Comparison of ENCODE assay signal across 1 cellular context in the genomic region with DNA sequence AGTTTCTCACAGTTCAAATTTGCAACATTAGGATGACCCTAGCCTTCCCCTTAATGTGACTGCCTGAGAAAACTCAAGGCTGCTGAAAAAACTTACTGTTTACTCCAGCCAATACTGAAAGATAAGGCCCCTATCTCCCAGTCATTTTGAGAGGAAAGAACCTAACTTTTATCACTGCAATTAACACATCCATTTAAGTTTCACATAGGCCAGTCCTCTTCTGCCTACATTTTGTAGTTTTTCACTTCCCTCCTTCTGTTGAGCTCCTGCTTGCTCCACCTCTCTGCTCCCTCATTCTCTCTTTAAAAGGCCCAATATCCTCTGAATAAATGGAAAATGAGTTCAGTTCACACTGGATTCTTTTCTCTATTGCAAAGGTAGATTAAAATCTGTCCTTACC.
A peak's percentile ranks its signal among the peaks of the same experiment; 100 is the strongest.
TF ChIP-seq lines count a peak whose summit lies in the region.

No MANE protein-coding gene starts in this region.

TF ChIP-seq in GM12878, 131 proteins besides CTCF, POLR2A, EP300 and RAD21 (continued from another document and continues in another):
- TF ChIP-seq FOS (IDR thresholded peaks at IDR 0.05; ENCODE audit: borderline replicate concordance, extremely low read depth, insufficient read length) = no peak
- no peak for TF ChIP-seq RAD51 (IDR thresholded peaks at IDR 0.05)
- no peak for TF ChIP-seq BHLHE40 (IDR thresholded peaks at IDR 0.05; ENCODE audit: borderline replicate concordance in 1 of 2, low read depth in 2 of 2, low read length in 1 of 2)
- no peak for TF ChIP-seq NR2C2 (IDR thresholded peaks at IDR 0.05; ENCODE audit: borderline replicate concordance, control insufficient read depth, insufficient read length, low read depth)
- TF ChIP-seq, protein P1, sequence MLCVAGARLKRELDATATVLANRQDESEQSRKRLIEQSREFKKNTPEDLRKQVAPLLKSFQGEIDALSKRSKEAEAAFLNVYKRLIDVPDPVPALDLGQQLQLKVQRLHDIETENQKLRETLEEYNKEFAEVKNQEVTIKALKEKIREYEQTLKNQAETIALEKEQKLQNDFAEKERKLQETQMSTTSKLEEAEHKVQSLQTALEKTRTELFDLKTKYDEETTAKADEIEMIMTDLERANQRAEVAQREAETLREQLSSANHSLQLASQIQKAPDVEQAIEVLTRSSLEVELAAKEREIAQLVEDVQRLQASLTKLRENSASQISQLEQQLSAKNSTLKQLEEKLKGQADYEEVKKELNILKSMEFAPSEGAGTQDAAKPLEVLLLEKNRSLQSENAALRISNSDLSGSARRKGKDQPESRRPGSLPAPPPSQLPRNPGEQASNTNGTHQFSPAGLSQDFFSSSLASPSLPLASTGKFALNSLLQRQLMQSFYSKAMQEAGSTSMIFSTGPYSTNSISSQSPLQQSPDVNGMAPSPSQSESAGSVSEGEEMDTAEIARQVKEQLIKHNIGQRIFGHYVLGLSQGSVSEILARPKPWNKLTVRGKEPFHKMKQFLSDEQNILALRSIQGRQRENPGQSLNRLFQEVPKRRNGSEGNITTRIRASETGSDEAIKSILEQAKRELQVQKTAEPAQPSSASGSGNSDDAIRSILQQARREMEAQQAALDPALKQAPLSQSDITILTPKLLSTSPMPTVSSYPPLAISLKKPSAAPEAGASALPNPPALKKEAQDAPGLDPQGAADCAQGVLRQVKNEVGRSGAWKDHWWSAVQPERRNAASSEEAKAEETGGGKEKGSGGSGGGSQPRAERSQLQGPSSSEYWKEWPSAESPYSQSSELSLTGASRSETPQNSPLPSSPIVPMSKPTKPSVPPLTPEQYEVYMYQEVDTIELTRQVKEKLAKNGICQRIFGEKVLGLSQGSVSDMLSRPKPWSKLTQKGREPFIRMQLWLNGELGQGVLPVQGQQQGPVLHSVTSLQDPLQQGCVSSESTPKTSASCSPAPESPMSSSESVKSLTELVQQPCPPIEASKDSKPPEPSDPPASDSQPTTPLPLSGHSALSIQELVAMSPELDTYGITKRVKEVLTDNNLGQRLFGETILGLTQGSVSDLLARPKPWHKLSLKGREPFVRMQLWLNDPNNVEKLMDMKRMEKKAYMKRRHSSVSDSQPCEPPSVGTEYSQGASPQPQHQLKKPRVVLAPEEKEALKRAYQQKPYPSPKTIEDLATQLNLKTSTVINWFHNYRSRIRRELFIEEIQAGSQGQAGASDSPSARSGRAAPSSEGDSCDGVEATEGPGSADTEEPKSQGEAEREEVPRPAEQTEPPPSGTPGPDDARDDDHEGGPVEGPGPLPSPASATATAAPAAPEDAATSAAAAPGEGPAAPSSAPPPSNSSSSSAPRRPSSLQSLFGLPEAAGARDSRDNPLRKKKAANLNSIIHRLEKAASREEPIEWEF (IDR thresholded peaks at IDR 0.05; ENCODE audit: insufficient replicate concordance, low read depth, low read length) = no peak
- no peak for TF ChIP-seq PAX5 (IDR thresholded peaks at IDR 0.05; ENCODE audit: borderline replicate concordance, low read depth, low read length)
- TF ChIP-seq RBBP5 (conservative IDR thresholded peaks at IDR 0.05) = no peak
- TF ChIP-seq SIN3A (IDR thresholded peaks at IDR 0.05; ENCODE audit: low read depth, low read length) = no peak
- TF ChIP-seq HDAC2 (IDR thresholded peaks at IDR 0.05) = no peak
- TF ChIP-seq ELK1 (IDR thresholded peaks at IDR 0.05; ENCODE audit: low read depth, low read length) = no peak
- TF ChIP-seq DPF2 (IDR thresholded peaks at IDR 0.05) = peak; percentile 93
- no peak for TF ChIP-seq SRF (IDR thresholded peaks at IDR 0.05; ENCODE audit: low read depth in 2 of 2, low read length in 2 of 2)
- no peak for TF ChIP-seq TARDBP (IDR thresholded peaks at IDR 0.05; ENCODE audit: borderline replicate concordance)
- no peak for TF ChIP-seq TCF12 (IDR thresholded peaks at IDR 0.05; ENCODE audit: low read depth, low read length)
- TF ChIP-seq SMAD5 (IDR thresholded peaks at IDR 0.05; ENCODE audit: low read depth) = no peak
- TF ChIP-seq ZBTB11 (CRISPR knock-in tag; IDR thresholded peaks at IDR 0.05) = no peak
- TF ChIP-seq, protein P2, sequence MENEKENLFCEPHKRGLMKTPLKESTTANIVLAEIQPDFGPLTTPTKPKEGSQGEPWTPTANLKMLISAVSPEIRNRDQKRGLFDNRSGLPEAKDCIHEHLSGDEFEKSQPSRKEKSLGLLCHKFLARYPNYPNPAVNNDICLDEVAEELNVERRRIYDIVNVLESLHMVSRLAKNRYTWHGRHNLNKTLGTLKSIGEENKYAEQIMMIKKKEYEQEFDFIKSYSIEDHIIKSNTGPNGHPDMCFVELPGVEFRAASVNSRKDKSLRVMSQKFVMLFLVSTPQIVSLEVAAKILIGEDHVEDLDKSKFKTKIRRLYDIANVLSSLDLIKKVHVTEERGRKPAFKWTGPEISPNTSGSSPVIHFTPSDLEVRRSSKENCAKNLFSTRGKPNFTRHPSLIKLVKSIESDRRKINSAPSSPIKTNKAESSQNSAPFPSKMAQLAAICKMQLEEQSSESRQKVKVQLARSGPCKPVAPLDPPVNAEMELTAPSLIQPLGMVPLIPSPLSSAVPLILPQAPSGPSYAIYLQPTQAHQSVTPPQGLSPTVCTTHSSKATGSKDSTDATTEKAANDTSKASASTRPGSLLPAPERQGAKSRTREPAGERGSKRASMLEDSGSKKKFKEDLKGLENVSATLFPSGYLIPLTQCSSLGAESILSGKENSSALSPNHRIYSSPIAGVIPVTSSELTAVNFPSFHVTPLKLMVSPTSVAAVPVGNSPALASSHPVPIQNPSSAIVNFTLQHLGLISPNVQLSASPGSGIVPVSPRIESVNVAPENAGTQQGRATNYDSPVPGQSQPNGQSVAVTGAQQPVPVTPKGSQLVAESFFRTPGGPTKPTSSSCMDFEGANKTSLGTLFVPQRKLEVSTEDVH (IDR thresholded peaks at IDR 0.05; ENCODE audit: low read depth, partially characterized antibody) = no peak
- TF ChIP-seq, protein P3, sequence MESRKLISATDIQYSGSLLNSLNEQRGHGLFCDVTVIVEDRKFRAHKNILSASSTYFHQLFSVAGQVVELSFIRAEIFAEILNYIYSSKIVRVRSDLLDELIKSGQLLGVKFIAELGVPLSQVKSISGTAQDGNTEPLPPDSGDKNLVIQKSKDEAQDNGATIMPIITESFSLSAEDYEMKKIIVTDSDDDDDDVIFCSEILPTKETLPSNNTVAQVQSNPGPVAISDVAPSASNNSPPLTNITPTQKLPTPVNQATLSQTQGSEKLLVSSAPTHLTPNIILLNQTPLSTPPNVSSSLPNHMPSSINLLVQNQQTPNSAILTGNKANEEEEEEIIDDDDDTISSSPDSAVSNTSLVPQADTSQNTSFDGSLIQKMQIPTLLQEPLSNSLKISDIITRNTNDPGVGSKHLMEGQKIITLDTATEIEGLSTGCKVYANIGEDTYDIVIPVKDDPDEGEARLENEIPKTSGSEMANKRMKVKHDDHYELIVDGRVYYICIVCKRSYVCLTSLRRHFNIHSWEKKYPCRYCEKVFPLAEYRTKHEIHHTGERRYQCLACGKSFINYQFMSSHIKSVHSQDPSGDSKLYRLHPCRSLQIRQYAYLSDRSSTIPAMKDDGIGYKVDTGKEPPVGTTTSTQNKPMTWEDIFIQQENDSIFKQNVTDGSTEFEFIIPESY (IDR thresholded peaks at IDR 0.05) = no peak
- TF ChIP-seq NFXL1 (IDR thresholded peaks at IDR 0.05; ENCODE audit: borderline replicate concordance) = no peak
- no peak for TF ChIP-seq CHD4 (IDR thresholded peaks at IDR 0.05)
- no peak for TF ChIP-seq CBX3 (IDR thresholded peaks at IDR 0.05; ENCODE audit: borderline replicate concordance, low read depth)
- TF ChIP-seq PML (IDR thresholded peaks at IDR 0.05; ENCODE audit: low read length) = no peak
- TF ChIP-seq ZSCAN29 (IDR thresholded peaks at IDR 0.05) = no peak
- 0 out of 2 replicates have a peak, but pooled peaks have one; percentile 44 for TF ChIP-seq ZNF217 (IDR thresholded peaks at IDR 0.05)
- TF ChIP-seq GATAD2B (conservative IDR thresholded peaks at IDR 0.05; ENCODE audit: low read depth) = no peak
- no peak for TF ChIP-seq RELA (IDR thresholded peaks at IDR 0.05; ENCODE audit: borderline replicate concordance, partially characterized antibody)
- peak; percentile 80 for TF ChIP-seq BMI1 (IDR thresholded peaks at IDR 0.05; ENCODE audit: borderline replicate concordance)
- TF ChIP-seq USF1 (IDR thresholded peaks at IDR 0.05; ENCODE audit: borderline replicate concordance, extremely low read length, insufficient read depth, low read depth, low read length) = no peak
- TF ChIP-seq IKZF2 (IDR thresholded peaks at IDR 0.05) = peak; percentile 52 to 68; a peak in 3 of 4 replicates
- TF ChIP-seq PAX8 (IDR thresholded peaks at IDR 0.05) = no peak
- TF ChIP-seq SP1 (IDR thresholded peaks at IDR 0.05; ENCODE audit: low read depth, low read length) = no peak
- TF ChIP-seq POLR2AphosphoS2 (IDR thresholded peaks at IDR 0.05; ENCODE audit: low read depth, low read length) = no peak
- peak; percentile 89 for TF ChIP-seq RELB (IDR thresholded peaks at IDR 0.05; ENCODE audit: low read depth)
- no peak for TF ChIP-seq CREB1 (IDR thresholded peaks at IDR 0.05; ENCODE audit: low read depth)
- TF ChIP-seq ZNF24 (IDR thresholded peaks at IDR 0.05) = no peak
- no peak for TF ChIP-seq CBX5 (IDR thresholded peaks at IDR 0.05; ENCODE audit: low read depth)
- TF ChIP-seq JUND (IDR thresholded peaks at IDR 0.05; ENCODE audit: low read depth, low read length) = peak; percentile 60; the same call in 1 of the 2 replicates
- TF ChIP-seq RCOR1 (conservative IDR thresholded peaks at IDR 0.05; ENCODE audit: low read depth, low read length) = no peak
- TF ChIP-seq SPI1 (IDR thresholded peaks at IDR 0.05; ENCODE audit: borderline replicate concordance, insufficient read depth, low read depth, low read length) = peak; percentile 70; the same call in 1 of the 2 replicates
- TF ChIP-seq ATF7 (IDR thresholded peaks at IDR 0.05; ENCODE audit: low read depth) = 0 out of 2 replicates have a peak, but pooled peaks have one; percentile 12
